In the genomic region with DNA sequence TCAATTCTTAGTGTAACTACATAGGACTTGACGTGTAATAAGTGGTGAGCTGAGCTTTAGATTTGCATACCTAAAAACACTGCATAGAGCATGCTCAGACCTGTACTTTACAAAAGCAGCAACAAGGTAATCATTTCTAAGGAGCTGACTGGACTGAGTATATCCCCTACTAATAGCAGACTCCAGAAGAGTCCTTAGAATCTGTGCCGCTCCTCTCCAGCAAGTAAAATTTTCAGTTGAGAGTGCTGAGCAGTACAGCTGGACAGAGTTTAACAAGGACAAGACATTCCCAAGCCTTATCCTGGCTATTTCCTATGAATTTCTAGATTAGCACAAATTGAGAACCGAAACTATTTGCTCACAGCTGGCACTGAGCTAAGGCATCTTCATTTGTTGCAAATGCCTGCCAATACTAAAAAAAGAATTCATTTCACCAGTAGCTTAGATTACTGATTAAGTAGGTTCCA, we compare ENCODE assay signal across 14 cellular contexts. TPM values are rescaled to one million over a fixed set of nuclear protein-coding genes. Genes with fewer than 3 reads are reported as not detected.
DNase-seq lines count a peak whose midpoint lies in the region; ATAC-seq and TF ChIP-seq lines count a peak whose summit lies in the region.
"Had no signal": no experiment of that assay in that cellular context is flagged by ENCODE, and none has a peak within 500 bp of the region (broad histone marks: within the 10 kb centered on the region; RNA-seq: fewer than 3 reads in every experiment).

No MANE protein-coding gene starts in this region.

- TF ChIP-seq CTCF in gastroesophageal sphincter (IDR thresholded peaks at IDR 0.05) (no peak), esophagus squamous epithelium (IDR thresholded peaks at IDR 0.05) (no peak), adrenal gland (IDR thresholded peaks at IDR 0.05) (no peak)

- H3K4me3 ChIP-seq in right cardiac atrium (ENCODE audit: low read length) = no peak overlapping the region
- no peak overlapping the region for H3K4me3 ChIP-seq in gastroesophageal sphincter
- H3K4me3 ChIP-seq in esophagus squamous epithelium = peak overlapping the region in 1 of 4 donors; percentile 27
- H3K4me3 ChIP-seq in adrenal gland = no peak overlapping the region
- H3K4me3 ChIP-seq: tibial nerve had no signal

- WGBS in right cardiac atrium = 28% methylated on average over 3 of the region's 3 CpGs
- 36 to 39% methylated on average over 3 of the region's 3 CpGs for WGBS in gastroesophageal sphincter (ENCODE audit: low coverage in 1 of 2), 2 donors
- WGBS in esophagus squamous epithelium, 2 donors = 19 to 33% methylated on average over 3 of the region's 3 CpGs
- 57 to 74% (median 65%) methylated on average over 3 of the region's 3 CpGs for WGBS in adrenal gland, 4 donors

- ATAC-seq in GM18868 (IDR thresholded peaks at IDR 0.05; ENCODE audit: unreplicated experiment) = peak; percentile 50
- ATAC-seq in GM21737 (IDR thresholded peaks at IDR 0.05; ENCODE audit: unreplicated experiment) = peak; percentile 79
- peak; percentile 88 for ATAC-seq in HG03460 (IDR thresholded peaks at IDR 0.05; ENCODE audit: unreplicated experiment)
- ATAC-seq in right cardiac atrium = peak; percentile 63 to 66
- no peak for ATAC-seq in gastroesophageal sphincter
- ATAC-seq: activated naive CD4-positive, alpha-beta T cell treated with anti-CD3 and anti-CD28 coated beads, Interleukin-2, amount 50 U/mL, for 72 hours had no signal

- no peaks in the 10 kb centered on the region for H3K27me3 ChIP-seq in right cardiac atrium (ENCODE audit: control insufficient read depth, insufficient read depth)
- no peaks in the 10 kb centered on the region for H3K27me3 ChIP-seq in gastroesophageal sphincter
- H3K27me3 ChIP-seq in esophagus squamous epithelium = peaks cover 0 to 61% (median 2%) of the 10 kb centered on the region in 4 donors
- H3K27me3 ChIP-seq in adrenal gland = no peaks in the 10 kb centered on the region
- H3K27me3 ChIP-seq: tibial nerve had no signal

- DNase-seq in right cardiac atrium (no peak), NCI-H1694 (lab: John Stamatoyannopoulos, UW) (no peak), esophagus squamous epithelium (lab: John Stamatoyannopoulos, UW) (no peak), adrenal gland (no peak)
- DNase-seq: GF-D8, NCI-H510A treated with DMSO at 0.1 percent for 48 hours had no signal

- no peak for TF ChIP-seq POLR2A in gastroesophageal sphincter (IDR thresholded peaks at IDR 0.05)
- TF ChIP-seq POLR2A in esophagus squamous epithelium (IDR thresholded peaks at IDR 0.05) = no peak
- no peak for TF ChIP-seq POLR2A in adrenal gland (IDR thresholded peaks at IDR 0.05)

- intact Hi-C loops in right cardiac atrium (cut with DNase I) (no loop called here), esophagus squamous epithelium (cut with DNase I) (no loop called here), adrenal gland (cut with DNase I) (no loop called here)

- H3K4me1 ChIP-seq in right cardiac atrium (ENCODE audit: control insufficient read depth, insufficient read depth, low read length) (peaks cover 3% of the 10 kb centered on the region), gastroesophageal sphincter (peaks cover 0 to 16% (median 0%) of the 10 kb centered on the region in 3 donors), esophagus squamous epithelium (peaks cover 0 to 14% (median 3%) of the 10 kb centered on the region in 3 donors), adrenal gland (replicated peaks in 1 of 2) (no peaks in the 10 kb centered on the region)

- H3K36me3 ChIP-seq in gastroesophageal sphincter = no peaks in the 10 kb centered on the region
- no peaks in the 10 kb centered on the region for H3K36me3 ChIP-seq in esophagus squamous epithelium
- no peaks in the 10 kb centered on the region for H3K36me3 ChIP-seq in adrenal gland (replicated peaks in 1 of 2)
- H3K36me3 ChIP-seq: tibial nerve had no signal

- peak overlapping the region; percentile 26 for H3K27ac ChIP-seq in right cardiac atrium (ENCODE audit: low read length)
- no peak overlapping the region for H3K27ac ChIP-seq in gastroesophageal sphincter
- no peak overlapping the region for H3K27ac ChIP-seq in esophagus squamous epithelium
- H3K27ac ChIP-seq in adrenal gland = no peak overlapping the region
- H3K27ac ChIP-seq: epithelial cell of prostate, HL-60, tibial nerve had no signal

- no peak for TF ChIP-seq EP300 in gastroesophageal sphincter (IDR thresholded peaks at IDR 0.05)

- H3K9me3 ChIP-seq in right cardiac atrium (ENCODE audit: control insufficient read depth, low read length) (no peaks in the 10 kb centered on the region), gastroesophageal sphincter (no peaks in the 10 kb centered on the region), esophagus squamous epithelium (no peaks in the 10 kb centered on the region), adrenal gland (replicated peaks in 1 of 3) (no peaks in the 10 kb centered on the region)
- H3K9me3 ChIP-seq: tibial nerve had no signal

RNA-seq across cellular contexts. Expression of a gene that starts 26.1 kb away (rescaled TPM):
- total RNA-seq in right cardiac atrium (100 to 1,000 TPM; 191 to 273 (median 234) TPM), gastroesophageal sphincter (under 1 TPM; 0.07 to 0.62 (median 0.44) TPM), esophagus squamous epithelium (under 1 TPM; 0.04 to 0.57 (median 0.29) TPM), adrenal gland (10 to 100 TPM in 1 of 8 donors, 1 to 10 TPM in 7; 1.6 to 11.5 (median 3.1) TPM)
- polyA plus RNA-seq in right cardiac atrium (118 TPM), adrenal gland (1 to 10 TPM in 2 of 3 donors, under 1 TPM in 1; 0.84 to 2.1 (median 1.4) TPM)

Comparison
In these comparisons a context has a peak if more than half of its experiments do, and no peak if none do; other contexts are left out.
1. RNA of a gene that starts 26.1 kb away (total RNA-seq): 191 to 273 TPM in right cardiac atrium; 1.6 to 11.5 TPM in adrenal gland, 0.04 to 0.57 TPM in esophagus squamous epithelium and 0.07 to 0.62 TPM in gastroesophageal sphincter; every median in the first group is over 10 times any median in the second.